20 cellular contexts compared by ENCODE assay signal in genomic region chr2:133753665-133754064, GRCh38.
DNase-seq lines count a peak whose midpoint lies in the region; ATAC-seq and TF ChIP-seq lines count a peak whose summit lies in the region.
"Had no signal": no experiment of that assay in that cellular context is flagged by ENCODE, and none has a peak within 500 bp of the region (broad histone marks: within the 10 kb centered on the region; RNA-seq: fewer than 3 reads in every experiment).

No MANE protein-coding gene starts in this region.

- H3K4me1 ChIP-seq in right atrium auricular region (peaks cover 0 to 9% of the 10 kb centered on the region in 2 donors), SJCRH30 (no peaks in the 10 kb centered on the region), thyroid gland (peaks cover 15 to 21% of the 10 kb centered on the region in 2 donors)

- H3K36me3 ChIP-seq in right atrium auricular region (no peaks in the 10 kb centered on the region), SJCRH30 (no peaks in the 10 kb centered on the region), thyroid gland (no peaks in the 10 kb centered on the region)
- H3K36me3 ChIP-seq: Peyer's patch had no signal

- H3K4me3 ChIP-seq in right atrium auricular region (no peak overlapping the region), SJCRH30 (no peak overlapping the region), thyroid gland (replicated peaks in 1 of 3) (no peak overlapping the region)
- H3K4me3 ChIP-seq: GM23338, Peyer's patch had no signal

- no peaks in the 10 kb centered on the region for H3K27me3 ChIP-seq in right atrium auricular region
- no peaks in the 10 kb centered on the region for H3K27me3 ChIP-seq in SJCRH30
- no peaks in the 10 kb centered on the region for H3K27me3 ChIP-seq in thyroid gland
- H3K27me3 ChIP-seq: Peyer's patch had no signal

- H3K27ac ChIP-seq in right atrium auricular region (no peak overlapping the region), SJCRH30 (no peak overlapping the region), thyroid gland (peak overlapping the region in 1 of 3 donors; percentile 95)
- H3K27ac ChIP-seq: 22Rv1, Peyer's patch had no signal

- no peaks in the 10 kb centered on the region for H3K9me3 ChIP-seq in right atrium auricular region
- no peaks in the 10 kb centered on the region for H3K9me3 ChIP-seq in SJCRH30 (replicated peaks)
- H3K9me3 ChIP-seq in thyroid gland: no peaks in the 10 kb centered on the region
- H3K9me3 ChIP-seq: Peyer's patch had no signal

- WGBS in thyroid gland, 2 donors: 39 to 45% methylated on average over 2 of the region's 2 CpGs

- ATAC-seq in left cardiac atrium (no peak), HG02870 (IDR thresholded peaks at IDR 0.05; ENCODE audit: unreplicated experiment) (no peak), HG03378 (IDR thresholded peaks at IDR 0.05; ENCODE audit: unreplicated experiment) (no peak)
- ATAC-seq: GM23338, HCT116, SK-N-SH treated with all-trans-retinoic acid at 6 μM for 48 hours, T-cell had no signal

- DNase-seq in DMS 273 (lab: John Stamatoyannopoulos, UW; ENCODE audit: unreplicated experiment) (peak; percentile 10), DMS 273 treated with DMSO at 0.1 percent for 48 hours (lab: John Stamatoyannopoulos, UW) (no peak), left cardiac atrium (peak; percentile 42), right atrium auricular region (ENCODE audit: low spot score) (no peak), SJCRH30 (peak; percentile 12 to 25), thyroid gland (peak; percentile 42 to 48)
- DNase-seq: CD4-positive, CD25-positive, alpha-beta regulatory T cell; NCI-H1048; NCI-H146; NCI-H2029 treated with DMSO at 0.1 percent for 48 hours; NCI-H524; NK-92 treated with Interleukin-12 subunit alpha and Interleukin-12 subunit beta, amount 100 ng/mL, for 24 hours; Peyer's patch; T-cell had no signal

- TF ChIP-seq POLR2A in thyroid gland (IDR thresholded peaks at IDR 0.05): no peak

- TF ChIP-seq CTCF in right atrium auricular region (IDR thresholded peaks at IDR 0.05): no peak
- TF ChIP-seq CTCF in thyroid gland (IDR thresholded peaks at IDR 0.05): no peak

- intact Hi-C loops in left cardiac atrium (cut with DNase I) (loop anchor here in 1 of 2 donors (10.0 kb wide), 1 partner anchor 79 kb away; no protein-coding TSS in a partner anchor), thyroid gland (cut with DNase I) (no loop called here)

Comparison
In these comparisons a context has a peak if more than half of its experiments do, and no peak if none do; other contexts are left out.
1. DNase-seq: peak in DMS 273 (single experiment), left cardiac atrium (single experiment), SJCRH30 (2 of 2) and thyroid gland (2 of 2); none in DMS 273 treated with DMSO at 0.1 percent for 48 hours (single experiment) and right atrium auricular region (single experiment).